ENCODE assay signal across 25 cellular contexts in the genomic region with DNA sequence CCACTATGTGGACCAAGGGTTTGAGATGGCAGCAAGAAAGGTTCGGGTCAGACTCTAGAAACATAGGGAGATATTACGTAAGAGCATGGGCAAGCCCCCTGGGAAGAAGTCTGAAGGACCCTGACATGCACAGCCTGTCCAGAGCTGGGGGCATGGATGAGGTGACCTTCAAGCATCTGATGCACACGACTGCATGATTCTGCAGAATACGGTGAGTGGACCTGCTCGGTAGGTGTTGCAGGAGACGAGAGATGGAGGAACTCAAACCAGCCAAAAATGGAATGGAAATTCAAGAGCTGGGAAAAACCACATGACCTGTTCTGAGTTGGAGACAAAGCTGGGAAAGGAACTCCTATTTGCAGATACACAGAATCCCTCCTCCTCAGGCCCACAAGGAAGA. TPM values are rescaled to one million over a fixed set of nuclear protein-coding genes. Genes with fewer than 3 reads are reported as not detected.
DNase-seq lines count a peak whose midpoint lies in the region; ATAC-seq and TF ChIP-seq lines count a peak whose summit lies in the region.
"Had no signal": no experiment of that assay in that cellular context is flagged by ENCODE, and none has a peak within 500 bp of the region (broad histone marks: within the 10 kb centered on the region; RNA-seq: fewer than 3 reads in every experiment).

No MANE protein-coding gene starts in this region.

- H2BK15ac ChIP-seq in IMR-90 (ENCODE audit: low read depth, low read length) = no peak overlapping the region

- H4K20me1 ChIP-seq in IMR-90 (ENCODE audit: insufficient read depth, low read length) = no peaks in the 10 kb centered on the region
- no peaks in the 10 kb centered on the region for H4K20me1 ChIP-seq in neural progenitor cell (ENCODE audit: low read depth)
- H4K20me1 ChIP-seq: BLaER1 treated with 17β-estradiol and CSF1 and Interleukin-3, amounts not matched to agents 10 nM and 100 nM had no signal

- in situ Hi-C loops in IMR-90 (cut with MboI; ENCODE audit: low sequenced_read_pairs) = no loop called here

- no peaks in the 10 kb centered on the region for H3K36me3 ChIP-seq in IMR-90 (ENCODE audit: control insufficient read depth, insufficient read depth, low read length)
- H3K36me3 ChIP-seq in esophagus muscularis mucosa = peaks cover 0 to 43% (median 0%) of the 10 kb centered on the region in 4 donors
- H3K36me3 ChIP-seq in neural progenitor cell = no peaks in the 10 kb centered on the region
- H3K36me3 ChIP-seq: BE2C; BLaER1 treated with 17β-estradiol and CSF1 and Interleukin-3, amounts not matched to agents 10 nM and 100 nM had no signal

- no peak for TF ChIP-seq RAD21 in IMR-90 (IDR thresholded peaks at IDR 0.05; ENCODE audit: low read length)

- H3K4me3 Mint-ChIP-seq in T-helper 1 cell treated with Interleukin-12 subunit alpha and Interleukin-12 subunit beta and Interleukin-4 antibody, amounts not matched to agents 30 μg/mL and 1 μg/mL, for 36 hours = no peak overlapping the region
- H3K4me3 Mint-ChIP-seq in neural progenitor cell = peak overlapping the region; percentile 16
- H3K4me3 Mint-ChIP-seq: CD14-positive monocyte; CD4-positive, alpha-beta T cell; CD8-positive, alpha-beta memory T cell had no signal

- 100% methylated on average over 1 of the region's 6 CpGs; no CpG with 5 or more reads in 1 of the 2 experiments for WGBS in IMR-90 (ENCODE audit: extremely low coverage in 2 of 2, insufficient read length in 1 of 2), 2 experiments
- WGBS in esophagus muscularis mucosa = 82% methylated on average over 6 of the region's 6 CpGs

- TF ChIP-seq POLR2A in IMR-90 (IDR thresholded peaks at IDR 0.05; ENCODE audit: low read depth, low read length) (no peak), esophagus muscularis mucosa (IDR thresholded peaks at IDR 0.05; ENCODE audit: low read depth) (no peak)

- peak overlapping the region; percentile 45 for H3K27ac Mint-ChIP-seq in T-helper 1 cell treated with Interleukin-12 subunit alpha and Interleukin-12 subunit beta and Interleukin-4 antibody, amounts not matched to agents 30 μg/mL and 1 μg/mL, for 36 hours
- H3K27ac Mint-ChIP-seq in neural progenitor cell = no peak overlapping the region
- H3K27ac Mint-ChIP-seq: CD14-positive monocyte; CD4-positive, alpha-beta T cell had no signal

- no peaks in the 10 kb centered on the region for H3K79me2 ChIP-seq in neural progenitor cell (ENCODE audit: low read depth)

- H2BK20ac ChIP-seq in IMR-90 (ENCODE audit: low read depth, low read length) = no peak overlapping the region

- H3K36me3 Mint-ChIP-seq in T-helper 1 cell treated with Interleukin-12 subunit alpha and Interleukin-12 subunit beta and Interleukin-4 antibody, amounts not matched to agents 30 μg/mL and 1 μg/mL, for 36 hours (ENCODE audit: low read depth) = no peaks in the 10 kb centered on the region
- no peaks in the 10 kb centered on the region for H3K36me3 Mint-ChIP-seq in neural progenitor cell
- H3K36me3 Mint-ChIP-seq: CD14-positive monocyte; CD8-positive, alpha-beta memory T cell had no signal

- H2BK120ac ChIP-seq in IMR-90 (ENCODE audit: low read depth, low read length) = no peak overlapping the region

- H2AFZ ChIP-seq in IMR-90 (replicated peaks; ENCODE audit: low read length, poor library complexity) (no peak overlapping the region), neural progenitor cell (replicated peaks) (no peak overlapping the region)
- H2AFZ ChIP-seq: GM23248 had no signal

- no peak overlapping the region for H4K8ac ChIP-seq in IMR-90 (ENCODE audit: low read depth in 2 of 2, low read length in 2 of 2)

- H3K27me3 Mint-ChIP-seq in T-helper 1 cell treated with Interleukin-12 subunit alpha and Interleukin-12 subunit beta and Interleukin-4 antibody, amounts not matched to agents 30 μg/mL and 1 μg/mL, for 36 hours (ENCODE audit: low read depth) = peaks cover 10% of the 10 kb centered on the region
- H3K27me3 Mint-ChIP-seq in neural progenitor cell (ENCODE audit: insufficient read depth, low read depth) = peaks cover 20% of the 10 kb centered on the region

- H3K4me2 ChIP-seq in IMR-90 (ENCODE audit: low read depth, low read length) (no peak overlapping the region), neural progenitor cell (no peak overlapping the region)
- H3K4me2 ChIP-seq: A549; BLaER1 treated with 17β-estradiol and CSF1 and Interleukin-3, amounts not matched to agents 10 nM and 100 nM had no signal

- H4K91ac ChIP-seq in IMR-90 (ENCODE audit: insufficient read depth, low read depth, low read length) = no peak overlapping the region

- no peaks in the 10 kb centered on the region for H3K9me3 ChIP-seq in IMR-90 (ENCODE audit: control insufficient read depth, insufficient read depth, low read length)
- H3K9me3 ChIP-seq in esophagus muscularis mucosa = no peaks in the 10 kb centered on the region
- H3K9me3 ChIP-seq in neural progenitor cell (ENCODE audit: low read depth) = no peaks in the 10 kb centered on the region
- H3K9me3 ChIP-seq: A549; BE2C; BLaER1 treated with 17β-estradiol and CSF1 and Interleukin-3, amounts not matched to agents 10 nM and 100 nM had no signal

- no peak overlapping the region for H3K23ac ChIP-seq in IMR-90 (ENCODE audit: low read depth, low read length)

- no peaks in the 10 kb centered on the region for H3F3A ChIP-seq in neural progenitor cell (ENCODE audit: low read depth)

- TF ChIP-seq CTCF in IMR-90 (conservative IDR thresholded peaks at IDR 0.05; ENCODE audit: low read depth, low read length) (no peak), esophagus muscularis mucosa (IDR thresholded peaks at IDR 0.05) (no peak), neural progenitor cell (IDR thresholded peaks at IDR 0.05) (no peak)

- H3K4me3 ChIP-seq in IMR-90 (ENCODE audit: insufficient read depth, low read depth, low read length) (no peak overlapping the region), esophagus muscularis mucosa (no peak overlapping the region), neural progenitor cell (no peak overlapping the region)
- H3K4me3 ChIP-seq: A549; BLaER1 treated with 17β-estradiol and CSF1 and Interleukin-3, amounts not matched to agents 10 nM and 100 nM; GM12878; GM23248 had no signal

- H3K4me1 ChIP-seq in IMR-90 (ENCODE audit: control insufficient read depth, insufficient read depth, low read length) = no peaks in the 10 kb centered on the region
- H3K4me1 ChIP-seq in esophagus muscularis mucosa = no peaks in the 10 kb centered on the region
- no peaks in the 10 kb centered on the region for H3K4me1 ChIP-seq in neural progenitor cell
- H3K4me1 ChIP-seq: A549, BE2C had no signal

- CTCF ChIA-PET in IMR-90 (lab: Yijun Ruan, JAX) = no interaction called here

- no peak overlapping the region for H2AK9ac ChIP-seq in IMR-90 (replicated peaks; ENCODE audit: low read depth, low read length, poor library complexity)

- no peak for TF ChIP-seq EP300 in esophagus muscularis mucosa (IDR thresholded peaks at IDR 0.05)

- DNase-seq in T-helper 1 cell (no peak), IMR-90 (no peak), esophagus muscularis mucosa (ENCODE audit: extremely low spot score) (peak; percentile 86), neural progenitor cell (ENCODE audit: low spot score) (no peak), left colon (no peak), HuH-7.5 (ENCODE audit: low spot score) (no peak)
- no peak for DNase-seq in effector CD4-positive, alpha-beta T cell
- DNase-seq: ACHN; AML-193; BE2C; CD4-positive, alpha-beta T cell; CD8-positive, alpha-beta memory T cell; DMS 273 treated with DMSO at 0.1 percent for 48 hours; DMS79; EL; GDM1; GM23248; H7 had no signal

- H3K9me3 Mint-ChIP-seq in T-helper 1 cell treated with Interleukin-12 subunit alpha and Interleukin-12 subunit beta and Interleukin-4 antibody, amounts not matched to agents 30 μg/mL and 1 μg/mL, for 36 hours = no peaks in the 10 kb centered on the region
- peaks cover 3% of the 10 kb centered on the region for H3K9me3 Mint-ChIP-seq in neural progenitor cell
- H3K9me3 Mint-ChIP-seq: CD4-positive, alpha-beta T cell had no signal

- H2BK5ac ChIP-seq in IMR-90 (ENCODE audit: low read depth, low read length, poor library complexity, severe bottlenecking) = no peak overlapping the region

- no TSS peak for BruUV-seq in IMR-90 (replicated peaks; lab: Mats Ljungman, UMichigan)

- H3K56ac ChIP-seq in IMR-90 (ENCODE audit: extremely low read depth, insufficient read depth, low read length) = no peak overlapping the region

- H2AK5ac ChIP-seq in IMR-90 (ENCODE audit: low read depth, low read length) = no peak overlapping the region

- H3K14ac ChIP-seq in IMR-90 (replicated peaks; ENCODE audit: low read depth, low read length) = no peak overlapping the region

- POLR2A ChIA-PET in IMR-90 (lab: Charles Lee; ENCODE audit: unreplicated experiment) = no interaction called here

- no peaks in the 10 kb centered on the region for H3K9me1 ChIP-seq in IMR-90 (ENCODE audit: insufficient read depth, low read length)

- no peak overlapping the region for H3K4ac ChIP-seq in IMR-90 (ENCODE audit: low read depth, low read length)

- ATAC-seq in IMR-90 (ENCODE audit: low read depth) = no peak
- no peak for ATAC-seq in left colon
- ATAC-seq: A549, GM12878, HCT116 had no signal

- no peaks in the 10 kb centered on the region for H3K4me1 Mint-ChIP-seq in T-helper 1 cell treated with Interleukin-12 subunit alpha and Interleukin-12 subunit beta and Interleukin-4 antibody, amounts not matched to agents 30 μg/mL and 1 μg/mL, for 36 hours (ENCODE audit: low read depth)
- H3K4me1 Mint-ChIP-seq in neural progenitor cell = peaks cover 31% of the 10 kb centered on the region
- H3K4me1 Mint-ChIP-seq: CD14-positive monocyte; CD8-positive, alpha-beta memory T cell had no signal

- no peak overlapping the region for H3K18ac ChIP-seq in IMR-90 (ENCODE audit: low read depth, low read length)

- dilution Hi-C loops in IMR-90 (cut with HindIII; ENCODE audit: low sequenced_read_pairs, unreplicated experiment) = no loop called here

- intact Hi-C loops in IMR-90 (cut with micrococcal nuclease) = no loop called here
- intact Hi-C loops in esophagus muscularis mucosa (cut with DNase I) = no loop called here
- intact Hi-C loops in left colon (cut with DNase I, micrococcal nuclease) = no loop called here

- no peak overlapping the region for H3K27ac ChIP-seq in IMR-90 (ENCODE audit: insufficient read depth, low read length)
- no peak overlapping the region for H3K27ac ChIP-seq in esophagus muscularis mucosa (replicated peaks in 1 of 4)
- H3K27ac ChIP-seq in neural progenitor cell = no peak overlapping the region
- H3K27ac ChIP-seq: 22Rv1; A549; BLaER1 treated with 17β-estradiol and CSF1 and Interleukin-3, amounts not matched to agents 10 nM and 100 nM; GM23248 had no signal

- H3K27me3 ChIP-seq in IMR-90 (ENCODE audit: control insufficient read depth, insufficient read depth, low read length) (peaks cover 11% of the 10 kb centered on the region), esophagus muscularis mucosa (peaks cover 0 to 36% (median 0%) of the 10 kb centered on the region in 4 donors), neural progenitor cell (no peaks in the 10 kb centered on the region)
- H3K27me3 ChIP-seq: BLaER1 treated with 17β-estradiol and CSF1 and Interleukin-3, amounts not matched to agents 10 nM and 100 nM had no signal

- no peaks in the 10 kb centered on the region for H3K79me1 ChIP-seq in IMR-90 (ENCODE audit: low read depth in 1 of 2, low read length in 2 of 2)

- H3K9ac ChIP-seq in IMR-90 (ENCODE audit: low read depth, low read length) (no peak overlapping the region), neural progenitor cell (no peak overlapping the region)
- H3K9ac ChIP-seq: BLaER1 treated with 17β-estradiol and CSF1 and Interleukin-3, amounts not matched to agents 10 nM and 100 nM; GM23248 had no signal

- no peak overlapping the region for H4K5ac ChIP-seq in IMR-90 (ENCODE audit: low read depth, low read length)

RNA-seq across cellular contexts. Expression of a gene that starts 43.6 kb away (rescaled TPM):
- total RNA-seq in IMR-90 (2012; rRNA removed) (0.28 TPM in 1 of 2 replicates, not detected in the other), esophagus muscularis mucosa (10 to 100 TPM in 1 of 4 donors, 1 to 10 TPM in 3; 4.0 to 17.9 (median 5.1) TPM), neural progenitor cell (ENCODE audit: low replicate concordance) (4.0 and 4.8 TPM in 2 replicates), left colon (1 to 10 TPM; 1.8 to 2.6 TPM)
- polyA plus RNA-seq in IMR-90 (2012; rRNA removed) = 0.22 TPM in 1 of 2 replicates, not detected in the other
- polyA plus RNA-seq in IMR-90 (2012; cell fraction: cytosol; rRNA removed) = 0.12 and 0.26 TPM in 2 replicates
- polyA plus RNA-seq in IMR-90 (2012; cell fraction: nucleus; rRNA removed; ENCODE audit: low replicate concordance) = 0.11 TPM in 1 of 2 replicates, not detected in the other
- total RNA-seq: CD4-positive, alpha-beta T cell; CD8-positive, alpha-beta memory T cell; GM12878; GM23248 had no signal
- polyA plus RNA-seq: A549; CD14-positive monocyte; CD8-positive, alpha-beta memory T cell; GM12878; GM23248 had no signal
